ENCODE assay signal across 8 cellular contexts in the genomic region with DNA sequence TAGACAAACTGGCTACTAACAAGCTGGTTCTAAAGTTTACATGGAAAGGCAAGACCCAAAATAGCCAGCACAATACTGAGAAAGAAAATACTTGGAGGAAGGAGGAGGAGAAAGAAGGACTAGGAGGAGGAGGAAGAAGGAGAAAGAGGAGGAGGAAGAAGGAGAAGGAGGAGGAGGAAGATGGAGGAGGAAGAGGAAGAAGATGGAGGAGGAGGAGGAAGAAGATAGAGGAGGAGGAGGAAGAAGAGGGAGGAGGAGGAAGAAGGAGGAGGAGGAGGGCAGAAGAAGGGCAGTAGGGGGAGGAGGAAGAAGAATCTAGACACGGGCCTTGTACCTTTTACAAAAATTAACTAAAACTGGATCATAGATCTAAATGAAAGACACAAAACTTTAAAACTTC.
"Had no signal": no experiment of that assay in that cellular context is flagged by ENCODE, and none has a peak within 500 bp of the region (broad histone marks: within the 10 kb centered on the region; RNA-seq: fewer than 3 reads in every experiment).

No MANE protein-coding gene starts in this region.

- H3K4me3 ChIP-seq: GM23248, GM23338, HAP-1 had no signal

- H3K4me1 ChIP-seq: HAP-1 had no signal

- H3K36me3 ChIP-seq: HAP-1 had no signal

- DNase-seq: GM23248, GOT3, H7, H9, HCEC 1CT, HFFc6 had no signal

- H3K27ac ChIP-seq: GM23248 had no signal

- H3K9me3 ChIP-seq: HAP-1 had no signal
